Comparison of ENCODE assay signal across 12 cellular contexts in the genomic region with DNA sequence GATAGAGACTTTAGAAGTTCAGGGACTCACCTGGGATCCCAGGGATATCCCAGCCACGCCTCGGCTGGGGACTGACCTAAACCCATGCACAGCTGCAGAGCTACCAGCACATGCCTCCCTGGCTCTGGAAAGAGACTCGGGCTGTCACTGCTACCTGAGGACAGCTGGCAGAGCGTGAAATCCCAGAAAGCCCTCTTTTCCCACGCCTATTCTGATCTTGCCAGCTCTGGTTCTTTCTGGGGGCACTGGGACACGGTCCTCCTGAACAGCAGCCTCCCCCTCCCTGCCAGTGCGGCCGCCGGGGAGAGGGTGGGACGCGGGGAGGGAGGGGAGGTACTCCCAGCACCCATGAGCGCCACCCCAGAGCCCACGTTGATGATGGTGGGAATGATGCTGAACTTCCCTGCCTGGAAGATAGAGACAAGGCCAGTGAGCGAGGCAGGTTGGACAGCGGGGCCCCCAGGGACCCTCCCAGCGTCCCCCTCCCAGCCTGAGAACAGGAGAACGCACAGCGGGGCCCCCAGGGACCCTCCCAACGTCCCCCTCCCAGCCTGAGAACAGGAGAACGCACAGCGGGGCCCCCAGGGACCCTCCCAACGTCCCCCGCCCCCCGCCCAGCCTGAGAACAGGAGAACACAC. TPM values are rescaled to one million over a fixed set of nuclear protein-coding genes. Genes with fewer than 3 reads are reported as not detected.
"Had no signal": no experiment of that assay in that cellular context is flagged by ENCODE, and none has a peak within 500 bp of the region (broad histone marks: within the 10 kb centered on the region; RNA-seq: fewer than 3 reads in every experiment).

No MANE protein-coding gene starts in this region.

- H3K9me3 ChIP-seq: esophagus muscularis mucosa, thyroid gland had no signal

- ATAC-seq: activated CD4-positive, CD25-positive, alpha-beta regulatory T cell treated with anti-CD3 and anti-CD28 coated beads, Interleukin-2, amount 50 U/mL, for 24 hours; activated T-cell treated with anti-CD3 and anti-CD28 coated beads, Interleukin-2, amount 50 U/mL, for 4 hours; left lobe of liver had no signal

- DNase-seq: activated CD4-positive, alpha-beta T cell treated with anti-CD3 and anti-CD28 coated beads, Interleukin-2, amount 50 U/mL, for 4 hours; activated gamma-delta T cell; activated T-cell treated with anti-CD3 and anti-CD28 coated beads, Interleukin-2, amount 50 U/mL, for 4 hours; amygdala; brain microvascular endothelial cell; glutamatergic neuron; mesendoderm; retina; thyroid gland had no signal

- H3K4me1 ChIP-seq: thyroid gland had no signal

- H3K36me3 ChIP-seq: brain microvascular endothelial cell, esophagus muscularis mucosa, thyroid gland had no signal

- H3K27ac ChIP-seq: brain microvascular endothelial cell, esophagus muscularis mucosa, thyroid gland had no signal

- H3K27me3 ChIP-seq: brain microvascular endothelial cell, thyroid gland had no signal

- H3K4me3 ChIP-seq: esophagus muscularis mucosa, thyroid gland had no signal

RNA-seq across cellular contexts. Expression of gene P2RX5, which starts 10.7 kb away (rescaled TPM):
- total RNA-seq: left lobe of liver had no signal
